ENCODE assay signal across 1 cellular context in genomic region chrX:49199315-49199595, GRCh38.
TF ChIP-seq lines count a peak whose summit lies in the region.

No MANE protein-coding gene starts in this region.

TF ChIP-seq in WTC11, 78 proteins besides CTCF, POLR2A, EP300 and RAD21 (continued from another document):
- TF ChIP-seq PRDM15 (CRISPR knock-in tag; IDR thresholded peaks at IDR 0.05) (no peak), SMAD3 (CRISPR knock-in tag; IDR thresholded peaks at IDR 0.05; ENCODE audit: borderline replicate concordance) (no peak), ZNF423 (CRISPR knock-in tag; IDR thresholded peaks at IDR 0.05) (no peak), KAT7 (CRISPR knock-in tag; IDR thresholded peaks at IDR 0.05; ENCODE audit: borderline replicate concordance) (no peak), GTF2I (CRISPR knock-in tag; conservative IDR thresholded peaks at IDR 0.05) (no peak), FOXP4 (CRISPR knock-in tag; IDR thresholded peaks at IDR 0.05) (no peak), TEAD4 (CRISPR knock-in tag; IDR thresholded peaks at IDR 0.05) (no peak), CREB1 (CRISPR knock-in tag; IDR thresholded peaks at IDR 0.05) (no peak), ATF2 (CRISPR knock-in tag; IDR thresholded peaks at IDR 0.05; ENCODE audit: borderline replicate concordance, low read depth) (no peak), SOX15 (CRISPR knock-in tag; IDR thresholded peaks at IDR 0.05) (no peak), ARID4B (CRISPR knock-in tag; IDR thresholded peaks at IDR 0.05; ENCODE audit: borderline replicate concordance) (no peak), SP1 (CRISPR knock-in tag; conservative IDR thresholded peaks at IDR 0.05) (no peak), NFYB (CRISPR knock-in tag; conservative IDR thresholded peaks at IDR 0.05; ENCODE audit: low read depth) (no peak)
